In the genomic region with DNA sequence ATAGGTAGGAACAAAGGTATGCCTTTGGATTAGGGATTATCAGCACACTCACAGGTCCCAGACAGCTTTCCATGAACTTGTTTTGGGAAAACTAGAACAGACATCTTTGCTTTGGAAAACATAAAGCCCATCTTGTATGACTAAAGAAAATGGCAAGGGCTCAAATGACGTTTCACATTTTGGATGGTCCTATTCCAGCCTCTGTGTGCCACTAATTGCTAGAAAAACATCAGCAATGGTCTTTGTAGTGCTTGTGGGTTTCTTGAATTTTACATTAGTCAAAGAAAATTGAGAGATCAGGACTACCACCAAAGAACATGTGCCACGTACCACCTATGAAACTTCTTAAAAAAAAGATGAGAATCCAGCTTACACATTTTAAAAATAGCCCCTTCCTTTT, we compare ENCODE assay signal across 25 cellular contexts.
"Had no signal": no experiment of that assay in that cellular context is flagged by ENCODE, and none has a peak within 500 bp of the region (broad histone marks: within the 10 kb centered on the region; RNA-seq: fewer than 3 reads in every experiment).

No MANE protein-coding gene starts in this region.

- H3K27ac Mint-ChIP-seq: IgD-negative memory B cell had no signal

- H3K9me3 ChIP-seq: SJSA1 had no signal

- H3K9me3 Mint-ChIP-seq: IgD-negative memory B cell had no signal

- H3K4me3 ChIP-seq: K562, SJSA1, SK-N-MC had no signal

- H3K27ac ChIP-seq: HL-60, KMS-11, SJSA1, SK-N-MC had no signal

- DNase-seq: Kasumi-1, MM.1S, NCI-H1048, NCI-H1105, NCI-H1417, NCI-H1436 treated with DMSO at 0.1 percent for 48 hours, NCI-H1694, NCI-H187 treated with DMSO at 0.1 percent for 48 hours, NCI-H2029 treated with DMSO at 0.1 percent for 48 hours, NCI-H226, NCI-H446, NCI-H510A, NCI-H524 treated with DMSO at 0.1 percent for 48 hours, NCI-H69, NCI-H774, Right ventricle myocardium superior, RPMI8226, SIG-M5 had no signal

- H3K4me1 ChIP-seq: SJSA1 had no signal

- H3K4me1 Mint-ChIP-seq: IgD-negative memory B cell had no signal

- ATAC-seq: K562, Panc1 had no signal

- H3K27me3 ChIP-seq: SJSA1 had no signal

- H3K4me3 Mint-ChIP-seq: IgD-negative memory B cell had no signal

- H3K4me2 ChIP-seq: KMS-11 had no signal

- H3K36me3 ChIP-seq: SJSA1 had no signal

- H3K27me3 Mint-ChIP-seq: IgD-negative memory B cell had no signal
